Comparison of ENCODE assay signal across 8 cellular contexts in genomic region chr2:199955339-199956061, GRCh38. TPM values are rescaled to one million over a fixed set of nuclear protein-coding genes. Genes with fewer than 3 reads are reported as not detected.
DNase-seq lines count a peak whose midpoint lies in the region; ATAC-seq and TF ChIP-seq lines count a peak whose summit lies in the region.

Gene MAIP1 (plus strand): TSS chr2:199955582. CDS start chr2:199955799, 217 bp downstream.
Gene TYW5 (minus strand): TSS chr2:199955491. CDS start chr2:199955470, 21 bp downstream.

- TF ChIP-seq CTCF in Loucy (conservative IDR thresholded peaks at IDR 0.05; ENCODE audit: low read length), result peak; percentile 28; the same call in 1 of the 2 replicates
- no peak for TF ChIP-seq CTCF in nephron progenitor cell (IDR thresholded peaks at IDR 0.05)

- no peaks in the 10 kb centered on the region for H3K9me3 ChIP-seq in ES-I3 (ENCODE audit: control insufficient read depth, insufficient read depth, low read length)
- H3K9me3 ChIP-seq in Loucy (ENCODE audit: insufficient read depth, low read depth, low read length), result no peaks in the 10 kb centered on the region

- H3K9ac ChIP-seq in ES-I3 (ENCODE audit: low read depth, low read length) (peak within 1 kb of the TSS; percentile 88), Loucy (ENCODE audit: low read depth, low read length, poor library complexity, severe bottlenecking) (peak within 1 kb of the TSS; percentile 86)

- H3K79me2 ChIP-seq in Loucy (ENCODE audit: insufficient read depth, low read length), result peaks cover 81% of the 10 kb centered on the region

- H2AFZ ChIP-seq in Loucy (ENCODE audit: low read length), result peak within 1 kb of the TSS; percentile 94

- peak within 1 kb of the TSS; percentile 97 for H3K4me2 ChIP-seq in Loucy (ENCODE audit: low read depth, low read length, poor library complexity, severe bottlenecking)

- no peaks in the 10 kb centered on the region for H3K27me3 ChIP-seq in H7 (ENCODE audit: control insufficient read depth, insufficient read depth, low read length)
- H3K27me3 ChIP-seq in Loucy (ENCODE audit: insufficient read depth, low read length, poor library complexity, severe bottlenecking), result no peaks in the 10 kb centered on the region

- H3K36me3 Mint-ChIP-seq in nephron progenitor cell (ENCODE audit: low read depth), result peaks cover 22% of the 10 kb centered on the region

- H3K36me3 ChIP-seq in ES-I3 (ENCODE audit: insufficient read depth, low read length), result no peaks in the 10 kb centered on the region; the same call in 1 of the 2 replicates
- H3K36me3 ChIP-seq in H7 (replicated peaks; ENCODE audit: control insufficient read depth, insufficient read depth, low read length), result peaks cover 1% of the 10 kb centered on the region
- H3K36me3 ChIP-seq in Loucy (ENCODE audit: insufficient read depth, low read length), result peaks cover 16% of the 10 kb centered on the region; the same call in 1 of the 2 replicates

- no peaks in the 10 kb centered on the region for H3K9me3 Mint-ChIP-seq in nephron progenitor cell
- H3K9me3 Mint-ChIP-seq in stimulated activated naive CD8-positive, alpha-beta T cell treated with anti-CD3 and anti-CD28 coated beads, Interleukin-15, amount 100 ng/mL, for 72 hours, result no peaks in the 10 kb centered on the region

- peaks cover 3% of the 10 kb centered on the region; the same call in 1 of the 2 replicates for H3K4me1 ChIP-seq in ES-I3 (ENCODE audit: insufficient read depth, low read length)
- peaks cover 27% of the 10 kb centered on the region for H3K4me1 ChIP-seq in Loucy (ENCODE audit: insufficient read depth, low read length, poor library complexity, severe bottlenecking)

- H3K4me3 ChIP-seq in H7 (ENCODE audit: insufficient read depth, low read depth, low read length) (peak within 1 kb of the TSS; percentile 87), Loucy (ENCODE audit: low read length, poor library complexity, severe bottlenecking) (peak within 1 kb of the TSS; percentile 100)

- H3F3A ChIP-seq in Loucy (ENCODE audit: low read depth), result no peaks in the 10 kb centered on the region

- no peaks in the 10 kb centered on the region for H3K27me3 Mint-ChIP-seq in nephron progenitor cell (ENCODE audit: low read depth, poor library complexity)
- no peaks in the 10 kb centered on the region for H3K27me3 Mint-ChIP-seq in stimulated activated naive CD8-positive, alpha-beta T cell treated with anti-CD3 and anti-CD28 coated beads, Interleukin-15, amount 100 ng/mL, for 72 hours

- peak; percentile 86 for DNase-seq in H7
- DNase-seq in SHP77 (lab: John Stamatoyannopoulos, UW), result peak; percentile 80 to 90
- DNase-seq in activated effector memory CD4-positive, alpha-beta T cell treated with Interleukin-2 at 50 U/mL for 16 hours, result peak; percentile 70
- peak; percentile 66 for DNase-seq in fibroblast of the conjunctiva (ENCODE audit: low read depth)
- DNase-seq in nephron progenitor cell, result peak; percentile 81
- DNase-seq in stimulated activated naive CD8-positive, alpha-beta T cell treated with anti-CD3 and anti-CD28 coated beads, Interleukin-15, amount 100 ng/mL, for 72 hours, result peak; percentile 83 to 85

- peaks cover 52% of the 10 kb centered on the region for H3K4me1 Mint-ChIP-seq in nephron progenitor cell
- peaks cover 51% of the 10 kb centered on the region for H3K4me1 Mint-ChIP-seq in stimulated activated naive CD8-positive, alpha-beta T cell treated with anti-CD3 and anti-CD28 coated beads, Interleukin-15, amount 100 ng/mL, for 72 hours

- H3K4me3 Mint-ChIP-seq in nephron progenitor cell, result peak within 1 kb of the TSS; percentile 99
- H3K4me3 Mint-ChIP-seq in stimulated activated naive CD8-positive, alpha-beta T cell treated with anti-CD3 and anti-CD28 coated beads, Interleukin-15, amount 100 ng/mL, for 72 hours, result peak within 1 kb of the TSS; percentile 99 to 100

- H3K9me2 ChIP-seq in Loucy (replicated peaks; ENCODE audit: low read depth, low read length), result no peaks in the 10 kb centered on the region

- ATAC-seq in stimulated activated naive CD8-positive, alpha-beta T cell treated with anti-CD3 and anti-CD28 coated beads, Interleukin-15, amount 100 ng/mL, for 72 hours, result peak; percentile 92

- H4K20me1 ChIP-seq in Loucy (ENCODE audit: insufficient read depth, low read length, poor library complexity, severe bottlenecking), result peaks cover 17% of the 10 kb centered on the region

- peak within 1 kb of the TSS; percentile 99 for H3K27ac Mint-ChIP-seq in nephron progenitor cell
- H3K27ac Mint-ChIP-seq in stimulated activated naive CD8-positive, alpha-beta T cell treated with anti-CD3 and anti-CD28 coated beads, Interleukin-15, amount 100 ng/mL, for 72 hours, result peak within 1 kb of the TSS; percentile 97 to 99

RNA-seq across cellular contexts. Expression of gene MAIP1, which starts in this region (rescaled TPM):
- total RNA-seq in H7 (2014; rRNA removed; shearing (Covaris generic)), result 65.5 and 77.8 TPM in 2 replicates

RNA-seq across cellular contexts. Expression of gene TYW5, which starts in this region (rescaled TPM):
- total RNA-seq in H7 (2014; rRNA removed; shearing (Covaris generic)), result 10.3 and 16.2 TPM in 2 replicates

Comparison
In these comparisons a context has a peak if more than half of its experiments do, and no peak if none do; other contexts are left out.
1. Peak in every context shown above with its lines: DNase-seq, ATAC-seq and H3K4me3 ChIP-seq.